ENCODE assay signal across 8 cellular contexts in the genomic region with DNA sequence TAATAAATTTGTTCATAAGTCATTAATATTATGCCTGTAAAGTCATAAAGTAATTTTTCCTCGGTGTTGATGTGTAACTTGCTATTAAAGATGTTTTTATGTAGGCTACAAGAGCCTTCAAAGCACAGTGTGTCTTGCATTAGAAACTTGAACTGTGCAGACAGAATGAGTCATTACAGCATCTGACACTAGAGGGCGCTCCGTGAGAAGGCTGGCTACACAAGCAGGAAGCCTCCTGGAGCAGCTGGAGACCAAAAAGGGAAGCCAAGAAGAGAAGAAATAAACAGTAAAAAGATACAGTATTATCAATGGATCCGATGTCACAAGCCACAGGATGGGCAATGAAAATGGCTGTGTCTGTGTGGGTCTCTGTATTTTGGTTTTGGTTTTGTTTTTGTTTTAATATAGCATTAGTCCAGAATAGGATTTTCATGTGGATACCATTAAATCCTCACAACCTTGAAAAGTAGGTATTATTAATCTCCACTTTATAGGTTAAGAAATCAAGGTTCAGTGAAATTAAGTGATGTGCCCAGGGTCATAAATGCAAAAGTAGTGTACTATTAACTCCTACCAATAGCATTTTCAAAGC. TPM values are rescaled to one million over a fixed set of nuclear protein-coding genes. Genes with fewer than 3 reads are reported as not detected.
DNase-seq lines count a peak whose midpoint lies in the region; ATAC-seq, FAIRE-seq and TF ChIP-seq lines count a peak whose summit lies in the region.

No MANE protein-coding gene starts in this region.

- no peak overlapping the region for H3K27ac ChIP-seq in right cardiac atrium (ENCODE audit: low read length)
- H3K27ac ChIP-seq in gastrocnemius medialis: no peak overlapping the region

- in situ Hi-C loops in gastrocnemius medialis (cut with MboI; ENCODE audit: low sequenced_read_pairs in 4 of 4): loop anchor here (5.0 to 10.0 kb wide), 4 partner anchors 38 to 183 kb away; no protein-coding TSS in a partner anchor

- no peaks in the 10 kb centered on the region for H3K9me3 ChIP-seq in right cardiac atrium (ENCODE audit: control insufficient read depth, low read length)
- H3K9me3 ChIP-seq in gastrocnemius medialis: no peaks in the 10 kb centered on the region

- peak; percentile 75 to 93 (median 82) for TF ChIP-seq CTCF in gastrocnemius medialis (IDR thresholded peaks at IDR 0.05 in 4 of 5, conservative IDR thresholded peaks at IDR 0.05 in 1 of 5)

- H3K4me1 ChIP-seq in right cardiac atrium (ENCODE audit: control insufficient read depth, insufficient read depth, low read length): no peaks in the 10 kb centered on the region
- no peaks in the 10 kb centered on the region for H3K4me1 ChIP-seq in gastrocnemius medialis

- H3K4me1 Mint-ChIP-seq in T-helper 2 cell treated with Interferon-gamma antibody and Interleukin-4, amounts not matched to agents 5 μg/mL and 100 μg/mL, for 36 hours (ENCODE audit: low read depth): peaks cover 5% of the 10 kb centered on the region

- WGBS in right cardiac atrium: under 1% methylated on average over 4 of the region's 4 CpGs

- H3K9me3 Mint-ChIP-seq in T-helper 2 cell treated with Interferon-gamma antibody and Interleukin-4, amounts not matched to agents 5 μg/mL and 100 μg/mL, for 36 hours: no peaks in the 10 kb centered on the region

- H3K27me3 ChIP-seq in right cardiac atrium (ENCODE audit: control insufficient read depth, insufficient read depth) (no peaks in the 10 kb centered on the region), gastrocnemius medialis (no peaks in the 10 kb centered on the region)

- H3K27me3 Mint-ChIP-seq in T-helper 2 cell treated with Interferon-gamma antibody and Interleukin-4, amounts not matched to agents 5 μg/mL and 100 μg/mL, for 36 hours (ENCODE audit: low read depth): peaks cover 2% of the 10 kb centered on the region

- DNase-seq in GM12891 (ENCODE audit: insufficient read length, low spot score) (no peak), NCI-H1694 treated with DMSO at 0.1 percent for 48 hours (lab: John Stamatoyannopoulos, UW) (peak; percentile 72), anterior cingulate cortex (lab: John Stamatoyannopoulos, UW) (peak in 56 of 58 donors; percentile 3 to 93 (median 75)), right cardiac atrium (peak; percentile 78 to 90 (median 84)), gastrocnemius medialis (peak; percentile 67 to 78)
- DNase-seq in T-helper 2 cell treated with Interferon-gamma antibody and Interleukin-4, amounts not matched to agents 5 μg/mL and 100 μg/mL, for 36 hours (ENCODE audit: low spot score): peak; percentile 72

- no peaks in the 10 kb centered on the region for H3K36me3 ChIP-seq in gastrocnemius medialis

- H3K4me3 Mint-ChIP-seq in T-helper 2 cell treated with Interferon-gamma antibody and Interleukin-4, amounts not matched to agents 5 μg/mL and 100 μg/mL, for 36 hours: no peak overlapping the region

- no peak overlapping the region for H3K4me3 ChIP-seq in right cardiac atrium (ENCODE audit: low read length)
- no peak overlapping the region for H3K4me3 ChIP-seq in gastrocnemius medialis

- TF ChIP-seq POLR2A in GM12891 (IDR thresholded peaks at IDR 0.05; ENCODE audit: low read depth, low read length) (no peak), gastrocnemius medialis (IDR thresholded peaks at IDR 0.05) (no peak)

- no peak overlapping the region for H3K27ac Mint-ChIP-seq in T-helper 2 cell treated with Interferon-gamma antibody and Interleukin-4, amounts not matched to agents 5 μg/mL and 100 μg/mL, for 36 hours

- intact Hi-C loops in right cardiac atrium (cut with DNase I) (loop anchor here in 3 of 4 donors (2.0 to 5.0 kb wide), 2 partner anchors 182 to 183 kb away; no protein-coding TSS in a partner anchor), gastrocnemius medialis (cut with DNase I; ENCODE audit: low total_unique reads) (loop anchor here (1.0 kb wide), 3 partner anchors 39 to 183 kb away; no protein-coding TSS in a partner anchor)

- no peaks in the 10 kb centered on the region for H3K36me3 Mint-ChIP-seq in T-helper 2 cell treated with Interferon-gamma antibody and Interleukin-4, amounts not matched to agents 5 μg/mL and 100 μg/mL, for 36 hours (ENCODE audit: low read depth)

- FAIRE-seq in GM12891 (lab: Jason Lieb, UNC): peak; percentile 89

- ATAC-seq in HG02798 (IDR thresholded peaks at IDR 0.05; ENCODE audit: poor library complexity, unreplicated experiment) (peak; percentile 86), right cardiac atrium (peak; percentile 86 to 89), gastrocnemius medialis (peak; percentile 96 to 98), HG02938 (IDR thresholded peaks at IDR 0.05; ENCODE audit: unreplicated experiment) (no peak)

TF ChIP-seq in GM12891, 5 proteins besides CTCF, POLR2A, EP300 and RAD21:
- peak; percentile 65 for TF ChIP-seq SPI1 (IDR thresholded peaks at IDR 0.05; ENCODE audit: low read depth, low read length)
- TF ChIP-seq POU2F2 (IDR thresholded peaks at IDR 0.05; ENCODE audit: low read depth, low read length): no peak
- TF ChIP-seq POLR2AphosphoS5 (IDR thresholded peaks at IDR 0.05; ENCODE audit: low read depth, low read length): no peak

RNA-seq across cellular contexts. Expression of a gene that starts 16.1 kb away (rescaled TPM):
- 5.7 TPM for polyA plus RNA-seq in GM12891 (2012; ENCODE audit: low read depth, missing spikeins)
- total RNA-seq in right cardiac atrium (1 to 10 TPM; 5.0 to 8.2 (median 7.2) TPM), gastrocnemius medialis (10 to 100 TPM in 2 of 4 donors, 1 to 10 TPM in 2; 3.0 to 15.0 (median 9.2) TPM)
- polyA plus RNA-seq in right cardiac atrium: 3.6 TPM
